1 cellular context compared by ENCODE assay signal in genomic region chr15:70892002-70892911, GRCh38.
TF ChIP-seq lines count a peak whose summit lies in the region.

TSS of gene LRRC49 (plus strand) at chr15:70892826. CDS start at chr15:70892895, 69 bp downstream.
TSS of gene THAP10 (minus strand) at chr15:70892433. CDS start at chr15:70892272, 161 bp downstream.

TF ChIP-seq in HEK293, 187 proteins besides CTCF, POLR2A, EP300 and RAD21 (continued from another document and continues in another):
- TF ChIP-seq, protein P1, sequence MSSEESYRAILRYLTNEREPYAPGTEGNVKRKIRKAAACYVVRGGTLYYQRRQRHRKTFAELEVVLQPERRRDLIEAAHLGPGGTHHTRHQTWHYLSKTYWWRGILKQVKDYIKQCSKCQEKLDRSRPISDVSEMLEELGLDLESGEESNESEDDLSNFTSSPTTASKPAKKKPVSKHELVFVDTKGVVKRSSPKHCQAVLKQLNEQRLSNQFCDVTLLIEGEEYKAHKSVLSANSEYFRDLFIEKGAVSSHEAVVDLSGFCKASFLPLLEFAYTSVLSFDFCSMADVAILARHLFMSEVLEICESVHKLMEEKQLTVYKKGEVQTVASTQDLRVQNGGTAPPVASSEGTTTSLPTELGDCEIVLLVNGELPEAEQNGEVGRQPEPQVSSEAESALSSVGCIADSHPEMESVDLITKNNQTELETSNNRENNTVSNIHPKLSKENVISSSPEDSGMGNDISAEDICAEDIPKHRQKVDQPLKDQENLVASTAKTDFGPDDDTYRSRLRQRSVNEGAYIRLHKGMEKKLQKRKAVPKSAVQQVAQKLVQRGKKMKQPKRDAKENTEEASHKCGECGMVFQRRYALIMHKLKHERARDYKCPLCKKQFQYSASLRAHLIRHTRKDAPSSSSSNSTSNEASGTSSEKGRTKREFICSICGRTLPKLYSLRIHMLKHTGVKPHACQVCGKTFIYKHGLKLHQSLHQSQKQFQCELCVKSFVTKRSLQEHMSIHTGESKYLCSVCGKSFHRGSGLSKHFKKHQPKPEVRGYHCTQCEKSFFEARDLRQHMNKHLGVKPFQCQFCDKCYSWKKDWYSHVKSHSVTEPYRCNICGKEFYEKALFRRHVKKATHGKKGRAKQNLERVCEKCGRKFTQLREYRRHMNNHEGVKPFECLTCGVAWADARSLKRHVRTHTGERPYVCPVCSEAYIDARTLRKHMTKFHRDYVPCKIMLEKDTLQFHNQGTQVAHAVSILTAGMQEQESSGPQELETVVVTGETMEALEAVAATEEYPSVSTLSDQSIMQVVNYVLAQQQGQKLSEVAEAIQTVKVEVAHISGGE (tag by site-specific recombination; conservative IDR thresholded peaks at IDR 0.05; ENCODE audit: low read depth): peak; percentile 99
- TF ChIP-seq ZXDB (tag by site-specific recombination; IDR thresholded peaks at IDR 0.05) (peak; percentile 96), ZNF621 (tag by site-specific recombination; IDR thresholded peaks at IDR 0.05) (no peak), ZNF391 (tag by site-specific recombination; IDR thresholded peaks at IDR 0.05; ENCODE audit: borderline replicate concordance, low read depth) (peak; percentile 65; the same call in 1 of the 2 replicates), ZNF529 (tag by site-specific recombination; IDR thresholded peaks at IDR 0.05; ENCODE audit: insufficient replicate concordance) (no peak), ZNF23 (tag by site-specific recombination; IDR thresholded peaks at IDR 0.05; ENCODE audit: borderline replicate concordance) (no peak), REPIN1 (tag by site-specific recombination; IDR thresholded peaks at IDR 0.05; ENCODE audit: low read depth) (peak; percentile 86), ZNF704 (tag by site-specific recombination; IDR thresholded peaks at IDR 0.05) (no peak), ZNF561 (tag by site-specific recombination; IDR thresholded peaks at IDR 0.05; ENCODE audit: borderline replicate concordance) (peak; percentile 99), ZNF266 (tag by site-specific recombination; IDR thresholded peaks at IDR 0.05; ENCODE audit: low read depth) (no peak), ZNF510 (tag by site-specific recombination; IDR thresholded peaks at IDR 0.05; ENCODE audit: insufficient replicate concordance) (no peak), ZNF350 (tag by site-specific recombination; IDR thresholded peaks at IDR 0.05) (no peak), ZNF114 (tag by site-specific recombination; IDR thresholded peaks at IDR 0.05) (no peak), ELK4 (IDR thresholded peaks at IDR 0.05; ENCODE audit: borderline replicate concordance, low read depth, low read length) (no peak), ZNF274 (IDR thresholded peaks at IDR 0.05; ENCODE audit: low read length) (no peak), ZNF274 (tag by site-specific recombination; IDR thresholded peaks at IDR 0.05; ENCODE audit: borderline replicate concordance) (no peak), ZNF624 (tag by site-specific recombination; IDR thresholded peaks at IDR 0.05) (no peak), ZNF692 (tag by site-specific recombination; IDR thresholded peaks at IDR 0.05) (peak; percentile 93), TRIM28 (IDR thresholded peaks at IDR 0.05; ENCODE audit: borderline replicate concordance, low read length) (peak; percentile 73; the same call in 1 of the 2 replicates), ZBTB48 (tag by site-specific recombination; IDR thresholded peaks at IDR 0.05) (peak; percentile 95), ZNF560 (tag by site-specific recombination; IDR thresholded peaks at IDR 0.05; ENCODE audit: borderline replicate concordance) (no peak), ZNF830 (tag by site-specific recombination; IDR thresholded peaks at IDR 0.05; ENCODE audit: low read depth) (no peak), BCL11A (tag by site-specific recombination; IDR thresholded peaks at IDR 0.05; ENCODE audit: low read depth) (peak; percentile 53; the same call in 1 of the 2 replicates), PRDM6 (tag by site-specific recombination; IDR thresholded peaks at IDR 0.05) (peak; percentile 98), ZNF302 (tag by site-specific recombination; IDR thresholded peaks at IDR 0.05; ENCODE audit: low read depth) (no peak), ZNF639 (tag by site-specific recombination; IDR thresholded peaks at IDR 0.05) (peak; percentile 81; the same call in 1 of the 2 replicates), HOXA7 (CRISPR knock-in tag; IDR thresholded peaks at IDR 0.05; ENCODE audit: borderline replicate concordance) (no peak)
- TF ChIP-seq, protein P2, sequence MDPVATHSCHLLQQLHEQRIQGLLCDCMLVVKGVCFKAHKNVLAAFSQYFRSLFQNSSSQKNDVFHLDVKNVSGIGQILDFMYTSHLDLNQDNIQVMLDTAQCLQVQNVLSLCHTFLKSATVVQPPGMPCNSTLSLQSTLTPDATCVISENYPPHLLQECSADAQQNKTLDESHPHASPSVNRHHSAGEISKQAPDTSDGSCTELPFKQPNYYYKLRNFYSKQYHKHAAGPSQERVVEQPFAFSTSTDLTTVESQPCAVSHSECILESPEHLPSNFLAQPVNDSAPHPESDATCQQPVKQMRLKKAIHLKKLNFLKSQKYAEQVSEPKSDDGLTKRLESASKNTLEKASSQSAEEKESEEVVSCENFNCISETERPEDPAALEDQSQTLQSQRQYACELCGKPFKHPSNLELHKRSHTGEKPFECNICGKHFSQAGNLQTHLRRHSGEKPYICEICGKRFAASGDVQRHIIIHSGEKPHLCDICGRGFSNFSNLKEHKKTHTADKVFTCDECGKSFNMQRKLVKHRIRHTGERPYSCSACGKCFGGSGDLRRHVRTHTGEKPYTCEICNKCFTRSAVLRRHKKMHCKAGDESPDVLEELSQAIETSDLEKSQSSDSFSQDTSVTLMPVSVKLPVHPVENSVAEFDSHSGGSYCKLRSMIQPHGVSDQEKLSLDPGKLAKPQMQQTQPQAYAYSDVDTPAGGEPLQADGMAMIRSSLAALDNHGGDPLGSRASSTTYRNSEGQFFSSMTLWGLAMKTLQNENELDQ (tag by site-specific recombination; IDR thresholded peaks at IDR 0.05; ENCODE audit: low read depth): no peak
- TF ChIP-seq, protein P3, sequence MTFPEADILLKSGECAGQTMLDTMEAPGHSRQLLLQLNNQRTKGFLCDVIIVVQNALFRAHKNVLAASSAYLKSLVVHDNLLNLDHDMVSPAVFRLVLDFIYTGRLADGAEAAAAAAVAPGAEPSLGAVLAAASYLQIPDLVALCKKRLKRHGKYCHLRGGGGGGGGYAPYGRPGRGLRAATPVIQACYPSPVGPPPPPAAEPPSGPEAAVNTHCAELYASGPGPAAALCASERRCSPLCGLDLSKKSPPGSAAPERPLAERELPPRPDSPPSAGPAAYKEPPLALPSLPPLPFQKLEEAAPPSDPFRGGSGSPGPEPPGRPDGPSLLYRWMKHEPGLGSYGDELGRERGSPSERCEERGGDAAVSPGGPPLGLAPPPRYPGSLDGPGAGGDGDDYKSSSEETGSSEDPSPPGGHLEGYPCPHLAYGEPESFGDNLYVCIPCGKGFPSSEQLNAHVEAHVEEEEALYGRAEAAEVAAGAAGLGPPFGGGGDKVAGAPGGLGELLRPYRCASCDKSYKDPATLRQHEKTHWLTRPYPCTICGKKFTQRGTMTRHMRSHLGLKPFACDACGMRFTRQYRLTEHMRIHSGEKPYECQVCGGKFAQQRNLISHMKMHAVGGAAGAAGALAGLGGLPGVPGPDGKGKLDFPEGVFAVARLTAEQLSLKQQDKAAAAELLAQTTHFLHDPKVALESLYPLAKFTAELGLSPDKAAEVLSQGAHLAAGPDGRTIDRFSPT (tag by site-specific recombination; IDR thresholded peaks at IDR 0.05): peak; percentile 46; the same call in 1 of the 2 replicates
- TF ChIP-seq, protein P4, sequence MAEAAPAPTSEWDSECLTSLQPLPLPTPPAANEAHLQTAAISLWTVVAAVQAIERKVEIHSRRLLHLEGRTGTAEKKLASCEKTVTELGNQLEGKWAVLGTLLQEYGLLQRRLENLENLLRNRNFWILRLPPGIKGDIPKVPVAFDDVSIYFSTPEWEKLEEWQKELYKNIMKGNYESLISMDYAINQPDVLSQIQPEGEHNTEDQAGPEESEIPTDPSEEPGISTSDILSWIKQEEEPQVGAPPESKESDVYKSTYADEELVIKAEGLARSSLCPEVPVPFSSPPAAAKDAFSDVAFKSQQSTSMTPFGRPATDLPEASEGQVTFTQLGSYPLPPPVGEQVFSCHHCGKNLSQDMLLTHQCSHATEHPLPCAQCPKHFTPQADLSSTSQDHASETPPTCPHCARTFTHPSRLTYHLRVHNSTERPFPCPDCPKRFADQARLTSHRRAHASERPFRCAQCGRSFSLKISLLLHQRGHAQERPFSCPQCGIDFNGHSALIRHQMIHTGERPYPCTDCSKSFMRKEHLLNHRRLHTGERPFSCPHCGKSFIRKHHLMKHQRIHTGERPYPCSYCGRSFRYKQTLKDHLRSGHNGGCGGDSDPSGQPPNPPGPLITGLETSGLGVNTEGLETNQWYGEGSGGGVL (tag by site-specific recombination; IDR thresholded peaks at IDR 0.05): peak; percentile 11
- TF ChIP-seq, protein P5, sequence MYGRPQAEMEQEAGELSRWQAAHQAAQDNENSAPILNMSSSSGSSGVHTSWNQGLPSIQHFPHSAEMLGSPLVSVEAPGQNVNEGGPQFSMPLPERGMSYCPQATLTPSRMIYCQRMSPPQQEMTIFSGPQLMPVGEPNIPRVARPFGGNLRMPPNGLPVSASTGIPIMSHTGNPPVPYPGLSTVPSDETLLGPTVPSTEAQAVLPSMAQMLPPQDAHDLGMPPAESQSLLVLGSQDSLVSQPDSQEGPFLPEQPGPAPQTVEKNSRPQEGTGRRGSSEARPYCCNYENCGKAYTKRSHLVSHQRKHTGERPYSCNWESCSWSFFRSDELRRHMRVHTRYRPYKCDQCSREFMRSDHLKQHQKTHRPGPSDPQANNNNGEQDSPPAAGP (tag by site-specific recombination; IDR thresholded peaks at IDR 0.05): peak; percentile 88; the same call in 1 of the 2 replicates
- TF ChIP-seq, protein P6, sequence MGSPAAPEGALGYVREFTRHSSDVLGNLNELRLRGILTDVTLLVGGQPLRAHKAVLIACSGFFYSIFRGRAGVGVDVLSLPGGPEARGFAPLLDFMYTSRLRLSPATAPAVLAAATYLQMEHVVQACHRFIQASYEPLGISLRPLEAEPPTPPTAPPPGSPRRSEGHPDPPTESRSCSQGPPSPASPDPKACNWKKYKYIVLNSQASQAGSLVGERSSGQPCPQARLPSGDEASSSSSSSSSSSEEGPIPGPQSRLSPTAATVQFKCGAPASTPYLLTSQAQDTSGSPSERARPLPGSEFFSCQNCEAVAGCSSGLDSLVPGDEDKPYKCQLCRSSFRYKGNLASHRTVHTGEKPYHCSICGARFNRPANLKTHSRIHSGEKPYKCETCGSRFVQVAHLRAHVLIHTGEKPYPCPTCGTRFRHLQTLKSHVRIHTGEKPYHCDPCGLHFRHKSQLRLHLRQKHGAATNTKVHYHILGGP (tag by site-specific recombination; IDR thresholded peaks at IDR 0.05): no peak
- TF ChIP-seq, protein P7, sequence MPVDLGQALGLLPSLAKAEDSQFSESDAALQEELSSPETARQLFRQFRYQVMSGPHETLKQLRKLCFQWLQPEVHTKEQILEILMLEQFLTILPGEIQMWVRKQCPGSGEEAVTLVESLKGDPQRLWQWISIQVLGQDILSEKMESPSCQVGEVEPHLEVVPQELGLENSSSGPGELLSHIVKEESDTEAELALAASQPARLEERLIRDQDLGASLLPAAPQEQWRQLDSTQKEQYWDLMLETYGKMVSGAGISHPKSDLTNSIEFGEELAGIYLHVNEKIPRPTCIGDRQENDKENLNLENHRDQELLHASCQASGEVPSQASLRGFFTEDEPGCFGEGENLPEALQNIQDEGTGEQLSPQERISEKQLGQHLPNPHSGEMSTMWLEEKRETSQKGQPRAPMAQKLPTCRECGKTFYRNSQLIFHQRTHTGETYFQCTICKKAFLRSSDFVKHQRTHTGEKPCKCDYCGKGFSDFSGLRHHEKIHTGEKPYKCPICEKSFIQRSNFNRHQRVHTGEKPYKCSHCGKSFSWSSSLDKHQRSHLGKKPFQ (tag by site-specific recombination; IDR thresholded peaks at IDR 0.05): no peak
